1 cellular context compared by ENCODE assay signal in the genomic region with DNA sequence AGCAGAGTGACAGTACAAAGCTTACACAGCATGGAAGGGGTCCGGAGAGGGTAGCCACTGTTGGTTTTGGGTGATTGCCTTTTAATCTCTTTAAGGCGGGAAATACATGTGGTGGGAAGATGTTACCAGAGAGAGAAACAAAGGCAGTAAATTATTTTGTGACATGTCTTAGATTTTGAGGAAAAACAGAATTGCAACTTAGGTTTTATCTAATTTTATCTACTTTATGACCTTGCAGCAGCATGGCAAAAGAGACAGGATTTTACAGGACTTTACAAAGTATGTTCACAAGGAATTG.
TF ChIP-seq lines count a peak whose summit lies in the region.

No MANE protein-coding gene starts in this region.

TF ChIP-seq in K562, 482 proteins besides CTCF, POLR2A, EP300 and RAD21:
- TF ChIP-seq, protein P1, sequence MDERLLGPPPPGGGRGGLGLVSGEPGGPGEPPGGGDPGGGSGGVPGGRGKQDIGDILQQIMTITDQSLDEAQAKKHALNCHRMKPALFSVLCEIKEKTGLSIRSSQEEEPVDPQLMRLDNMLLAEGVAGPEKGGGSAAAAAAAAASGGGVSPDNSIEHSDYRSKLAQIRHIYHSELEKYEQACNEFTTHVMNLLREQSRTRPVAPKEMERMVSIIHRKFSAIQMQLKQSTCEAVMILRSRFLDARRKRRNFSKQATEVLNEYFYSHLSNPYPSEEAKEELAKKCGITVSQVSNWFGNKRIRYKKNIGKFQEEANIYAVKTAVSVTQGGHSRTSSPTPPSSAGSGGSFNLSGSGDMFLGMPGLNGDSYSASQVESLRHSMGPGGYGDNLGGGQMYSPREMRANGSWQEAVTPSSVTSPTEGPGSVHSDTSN (CRISPR knock-in tag; IDR thresholded peaks at IDR 0.05; ENCODE audit: low read depth): no peak
- TF ChIP-seq, protein P1 (tag; conservative IDR thresholded peaks at IDR 0.05; ENCODE audit: low read depth): no peak; the same call in 1 of the 2 replicates
- TF ChIP-seq MEIS2 (IDR thresholded peaks at IDR 0.05; ENCODE audit: partially characterized antibody): peak; percentile 56
- TF ChIP-seq, protein P2, sequence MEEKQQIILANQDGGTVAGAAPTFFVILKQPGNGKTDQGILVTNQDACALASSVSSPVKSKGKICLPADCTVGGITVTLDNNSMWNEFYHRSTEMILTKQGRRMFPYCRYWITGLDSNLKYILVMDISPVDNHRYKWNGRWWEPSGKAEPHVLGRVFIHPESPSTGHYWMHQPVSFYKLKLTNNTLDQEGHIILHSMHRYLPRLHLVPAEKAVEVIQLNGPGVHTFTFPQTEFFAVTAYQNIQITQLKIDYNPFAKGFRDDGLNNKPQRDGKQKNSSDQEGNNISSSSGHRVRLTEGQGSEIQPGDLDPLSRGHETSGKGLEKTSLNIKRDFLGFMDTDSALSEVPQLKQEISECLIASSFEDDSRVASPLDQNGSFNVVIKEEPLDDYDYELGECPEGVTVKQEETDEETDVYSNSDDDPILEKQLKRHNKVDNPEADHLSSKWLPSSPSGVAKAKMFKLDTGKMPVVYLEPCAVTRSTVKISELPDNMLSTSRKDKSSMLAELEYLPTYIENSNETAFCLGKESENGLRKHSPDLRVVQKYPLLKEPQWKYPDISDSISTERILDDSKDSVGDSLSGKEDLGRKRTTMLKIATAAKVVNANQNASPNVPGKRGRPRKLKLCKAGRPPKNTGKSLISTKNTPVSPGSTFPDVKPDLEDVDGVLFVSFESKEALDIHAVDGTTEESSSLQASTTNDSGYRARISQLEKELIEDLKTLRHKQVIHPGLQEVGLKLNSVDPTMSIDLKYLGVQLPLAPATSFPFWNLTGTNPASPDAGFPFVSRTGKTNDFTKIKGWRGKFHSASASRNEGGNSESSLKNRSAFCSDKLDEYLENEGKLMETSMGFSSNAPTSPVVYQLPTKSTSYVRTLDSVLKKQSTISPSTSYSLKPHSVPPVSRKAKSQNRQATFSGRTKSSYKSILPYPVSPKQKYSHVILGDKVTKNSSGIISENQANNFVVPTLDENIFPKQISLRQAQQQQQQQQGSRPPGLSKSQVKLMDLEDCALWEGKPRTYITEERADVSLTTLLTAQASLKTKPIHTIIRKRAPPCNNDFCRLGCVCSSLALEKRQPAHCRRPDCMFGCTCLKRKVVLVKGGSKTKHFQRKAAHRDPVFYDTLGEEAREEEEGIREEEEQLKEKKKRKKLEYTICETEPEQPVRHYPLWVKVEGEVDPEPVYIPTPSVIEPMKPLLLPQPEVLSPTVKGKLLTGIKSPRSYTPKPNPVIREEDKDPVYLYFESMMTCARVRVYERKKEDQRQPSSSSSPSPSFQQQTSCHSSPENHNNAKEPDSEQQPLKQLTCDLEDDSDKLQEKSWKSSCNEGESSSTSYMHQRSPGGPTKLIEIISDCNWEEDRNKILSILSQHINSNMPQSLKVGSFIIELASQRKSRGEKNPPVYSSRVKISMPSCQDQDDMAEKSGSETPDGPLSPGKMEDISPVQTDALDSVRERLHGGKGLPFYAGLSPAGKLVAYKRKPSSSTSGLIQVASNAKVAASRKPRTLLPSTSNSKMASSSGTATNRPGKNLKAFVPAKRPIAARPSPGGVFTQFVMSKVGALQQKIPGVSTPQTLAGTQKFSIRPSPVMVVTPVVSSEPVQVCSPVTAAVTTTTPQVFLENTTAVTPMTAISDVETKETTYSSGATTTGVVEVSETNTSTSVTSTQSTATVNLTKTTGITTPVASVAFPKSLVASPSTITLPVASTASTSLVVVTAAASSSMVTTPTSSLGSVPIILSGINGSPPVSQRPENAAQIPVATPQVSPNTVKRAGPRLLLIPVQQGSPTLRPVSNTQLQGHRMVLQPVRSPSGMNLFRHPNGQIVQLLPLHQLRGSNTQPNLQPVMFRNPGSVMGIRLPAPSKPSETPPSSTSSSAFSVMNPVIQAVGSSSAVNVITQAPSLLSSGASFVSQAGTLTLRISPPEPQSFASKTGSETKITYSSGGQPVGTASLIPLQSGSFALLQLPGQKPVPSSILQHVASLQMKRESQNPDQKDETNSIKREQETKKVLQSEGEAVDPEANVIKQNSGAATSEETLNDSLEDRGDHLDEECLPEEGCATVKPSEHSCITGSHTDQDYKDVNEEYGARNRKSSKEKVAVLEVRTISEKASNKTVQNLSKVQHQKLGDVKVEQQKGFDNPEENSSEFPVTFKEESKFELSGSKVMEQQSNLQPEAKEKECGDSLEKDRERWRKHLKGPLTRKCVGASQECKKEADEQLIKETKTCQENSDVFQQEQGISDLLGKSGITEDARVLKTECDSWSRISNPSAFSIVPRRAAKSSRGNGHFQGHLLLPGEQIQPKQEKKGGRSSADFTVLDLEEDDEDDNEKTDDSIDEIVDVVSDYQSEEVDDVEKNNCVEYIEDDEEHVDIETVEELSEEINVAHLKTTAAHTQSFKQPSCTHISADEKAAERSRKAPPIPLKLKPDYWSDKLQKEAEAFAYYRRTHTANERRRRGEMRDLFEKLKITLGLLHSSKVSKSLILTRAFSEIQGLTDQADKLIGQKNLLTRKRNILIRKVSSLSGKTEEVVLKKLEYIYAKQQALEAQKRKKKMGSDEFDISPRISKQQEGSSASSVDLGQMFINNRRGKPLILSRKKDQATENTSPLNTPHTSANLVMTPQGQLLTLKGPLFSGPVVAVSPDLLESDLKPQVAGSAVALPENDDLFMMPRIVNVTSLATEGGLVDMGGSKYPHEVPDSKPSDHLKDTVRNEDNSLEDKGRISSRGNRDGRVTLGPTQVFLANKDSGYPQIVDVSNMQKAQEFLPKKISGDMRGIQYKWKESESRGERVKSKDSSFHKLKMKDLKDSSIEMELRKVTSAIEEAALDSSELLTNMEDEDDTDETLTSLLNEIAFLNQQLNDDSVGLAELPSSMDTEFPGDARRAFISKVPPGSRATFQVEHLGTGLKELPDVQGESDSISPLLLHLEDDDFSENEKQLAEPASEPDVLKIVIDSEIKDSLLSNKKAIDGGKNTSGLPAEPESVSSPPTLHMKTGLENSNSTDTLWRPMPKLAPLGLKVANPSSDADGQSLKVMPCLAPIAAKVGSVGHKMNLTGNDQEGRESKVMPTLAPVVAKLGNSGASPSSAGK (IDR thresholded peaks at IDR 0.05): peak; percentile 9; the same call in 1 of the 2 replicates
- TF ChIP-seq HNRNPUL1 (IDR thresholded peaks at IDR 0.05; ENCODE audit: low read length): no peak
- TF ChIP-seq, protein P3, sequence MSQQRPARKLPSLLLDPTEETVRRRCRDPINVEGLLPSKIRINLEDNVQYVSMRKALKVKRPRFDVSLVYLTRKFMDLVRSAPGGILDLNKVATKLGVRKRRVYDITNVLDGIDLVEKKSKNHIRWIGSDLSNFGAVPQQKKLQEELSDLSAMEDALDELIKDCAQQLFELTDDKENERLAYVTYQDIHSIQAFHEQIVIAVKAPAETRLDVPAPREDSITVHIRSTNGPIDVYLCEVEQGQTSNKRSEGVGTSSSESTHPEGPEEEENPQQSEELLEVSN (IDR thresholded peaks at IDR 0.05; ENCODE audit: borderline replicate concordance in 1 of 2, extremely low read depth in 1 of 2, insufficient read depth in 1 of 2, insufficient read length in 1 of 2, low read depth in 1 of 2, low read length in 1 of 2, poor library complexity in 1 of 2, severe bottlenecking in 1 of 2): peak in 1 of 2 experiments; percentile 25
- no peak for TF ChIP-seq STAG1 (CRISPR knock-in tag; IDR thresholded peaks at IDR 0.05; ENCODE audit: borderline replicate concordance)
- no peak for TF ChIP-seq ZNF79 (CRISPR knock-in tag; IDR thresholded peaks at IDR 0.05; ENCODE audit: low read depth)
- TF ChIP-seq MAZ (CRISPR knock-in tag; conservative IDR thresholded peaks at IDR 0.05 in 1 of 2, IDR thresholded peaks at IDR 0.05 in 1 of 2): 0 out of 4 replicates have a peak, but pooled peaks of 1 of the 2 experiments have one; percentile 19
